Comparison of ENCODE assay signal across 19 cellular contexts in genomic region chr12:70779250-70779649, GRCh38.
DNase-seq lines count a peak whose midpoint lies in the region; ATAC-seq and TF ChIP-seq lines count a peak whose summit lies in the region.
"Had no signal": no experiment of that assay in that cellular context is flagged by ENCODE, and none has a peak within 500 bp of the region (broad histone marks: within the 10 kb centered on the region; RNA-seq: fewer than 3 reads in every experiment).

No MANE protein-coding gene starts in this region.

- peaks cover 13% of the 10 kb centered on the region; the same call in 1 of the 2 replicates for H3K9me3 Mint-ChIP-seq in WTC11
- peaks cover 0 to 4% of the 10 kb centered on the region in 2 donors for H3K9me3 Mint-ChIP-seq in activated naive CD4-positive, alpha-beta T cell treated with anti-CD3 and anti-CD28 coated beads, Interleukin-2, amount 50 U/mL, for 72 hours
- H3K9me3 Mint-ChIP-seq in activated CD8-positive, alpha-beta T cell treated with anti-CD3 and anti-CD28 coated beads for 36 hours = no peaks in the 10 kb centered on the region
- H3K9me3 Mint-ChIP-seq: CD4-positive, alpha-beta T cell had no signal

- H4K8ac ChIP-seq in trophoblast cell (ENCODE audit: low read depth, low read length) = no peak overlapping the region

- no CpG with 5 or more reads among the region's 2 CpGs for WGBS in trophoblast cell (ENCODE audit: extremely low coverage, insufficient coverage, insufficient read length)

- H3K4me3 ChIP-seq in trophoblast cell (ENCODE audit: low read depth, low read length) = no peak overlapping the region
- H3K4me3 ChIP-seq: A549; BLaER1 treated with 17β-estradiol and CSF1 and Interleukin-3, amounts not matched to agents 10 nM and 100 nM had no signal

- no peaks in the 10 kb centered on the region for H3K27me3 Mint-ChIP-seq in WTC11 (ENCODE audit: low read depth)
- H3K27me3 Mint-ChIP-seq in activated CD8-positive, alpha-beta T cell treated with anti-CD3 and anti-CD28 coated beads for 36 hours = peaks cover 1% of the 10 kb centered on the region
- H3K27me3 Mint-ChIP-seq: B cell; CD4-positive, alpha-beta T cell had no signal

- intact Hi-C loops in left colon (cut with DNase I, micrococcal nuclease) = no loop called here
- intact Hi-C loops in activated CD8-positive, alpha-beta T cell treated with anti-CD3 and anti-CD28 coated beads for 36 hours (cut with micrococcal nuclease) = no loop called here

- H3K4me1 Mint-ChIP-seq in WTC11 = peaks cover 6% of the 10 kb centered on the region; the same call in 1 of the 2 replicates
- no peaks in the 10 kb centered on the region for H3K4me1 Mint-ChIP-seq in activated CD8-positive, alpha-beta T cell treated with anti-CD3 and anti-CD28 coated beads for 36 hours (ENCODE audit: low read depth)
- H3K4me1 Mint-ChIP-seq: B cell had no signal

- H3K9ac ChIP-seq in trophoblast cell (ENCODE audit: low read length) = no peak overlapping the region
- H3K9ac ChIP-seq: BLaER1 treated with 17β-estradiol and CSF1 and Interleukin-3, amounts not matched to agents 10 nM and 100 nM had no signal

- H3K23ac ChIP-seq in trophoblast cell (ENCODE audit: low read length) = no peak overlapping the region

- peak; percentile 12 for DNase-seq in HT-29 (ENCODE audit: low spot score)
- DNase-seq in WTC11 (ENCODE audit: low spot score) = no peak
- DNase-seq in left colon = no peak
- DNase-seq in trophoblast cell = no peak
- DNase-seq in activated naive CD4-positive, alpha-beta T cell treated with anti-CD3 and anti-CD28 coated beads, Interleukin-2, amount 50 U/mL, for 72 hours (ENCODE audit: low spot score in 2 of 2) = no peak
- DNase-seq in activated CD8-positive, alpha-beta T cell treated with anti-CD3 and anti-CD28 coated beads for 36 hours = no peak
- DNase-seq: AML-193; Caco-2; Calu3; CD4-positive, alpha-beta T cell; CD8-positive, alpha-beta T cell; DMS79 treated with DMSO at 0.1 percent for 48 hours; GF-D8 had no signal

- no peak overlapping the region for H3K18ac ChIP-seq in trophoblast cell (ENCODE audit: low read length)

- no peak overlapping the region for H3K4me3 Mint-ChIP-seq in WTC11
- H3K4me3 Mint-ChIP-seq in activated CD8-positive, alpha-beta T cell treated with anti-CD3 and anti-CD28 coated beads for 36 hours = no peak overlapping the region
- H3K4me3 Mint-ChIP-seq: B cell; CD4-positive, alpha-beta T cell; CD8-positive, alpha-beta T cell had no signal

- no peak overlapping the region for H2BK5ac ChIP-seq in trophoblast cell (ENCODE audit: low read depth, low read length, poor library complexity)

- H3K36me3 Mint-ChIP-seq in WTC11 = peaks cover 3% of the 10 kb centered on the region; the same call in 1 of the 2 replicates
- no peaks in the 10 kb centered on the region for H3K36me3 Mint-ChIP-seq in activated naive CD4-positive, alpha-beta T cell treated with anti-CD3 and anti-CD28 coated beads, Interleukin-2, amount 50 U/mL, for 72 hours
- H3K36me3 Mint-ChIP-seq in activated CD8-positive, alpha-beta T cell treated with anti-CD3 and anti-CD28 coated beads for 36 hours (ENCODE audit: low read depth) = no peaks in the 10 kb centered on the region
- H3K36me3 Mint-ChIP-seq: CD8-positive, alpha-beta T cell had no signal

- H3K27ac Mint-ChIP-seq in WTC11 = no peak overlapping the region
- H3K27ac Mint-ChIP-seq in activated naive CD4-positive, alpha-beta T cell treated with anti-CD3 and anti-CD28 coated beads, Interleukin-2, amount 50 U/mL, for 72 hours = no peak overlapping the region
- no peak overlapping the region for H3K27ac Mint-ChIP-seq in activated CD8-positive, alpha-beta T cell treated with anti-CD3 and anti-CD28 coated beads for 36 hours
- H3K27ac Mint-ChIP-seq: B cell; CD4-positive, alpha-beta T cell; CD8-positive, alpha-beta T cell had no signal

- ATAC-seq in WTC11 (peak; percentile 56), left colon (peak; percentile 56), GM19467 (IDR thresholded peaks at IDR 0.05; ENCODE audit: unreplicated experiment) (no peak)
- ATAC-seq in activated naive CD4-positive, alpha-beta T cell treated with anti-CD3 and anti-CD28 coated beads, Interleukin-2, amount 50 U/mL, for 72 hours = no peak
- ATAC-seq in activated CD8-positive, alpha-beta T cell treated with anti-CD3 and anti-CD28 coated beads for 36 hours = no peak
- ATAC-seq: A549; CD8-positive, alpha-beta T cell had no signal

- H3K79me2 ChIP-seq in trophoblast cell (ENCODE audit: control insufficient read depth, insufficient read depth, low read length, poor library complexity) = no peaks in the 10 kb centered on the region

- H2BK120ac ChIP-seq in trophoblast cell (ENCODE audit: insufficient read depth, low read length, poor library complexity) = no peak overlapping the region

- no peak overlapping the region for H2BK12ac ChIP-seq in trophoblast cell (ENCODE audit: low read length)

- H3K36me3 ChIP-seq in trophoblast cell (ENCODE audit: control insufficient read depth in 1 of 2, insufficient read depth in 2 of 2, low read length in 2 of 2) = no peaks in the 10 kb centered on the region

- POLR2A ChIA-PET in WTC11 (lab: Charles Lee) = no interaction called here
- POLR2A ChIA-PET in activated CD8-positive, alpha-beta T cell treated with anti-CD3 and anti-CD28 coated beads for 36 hours (lab: Charles Lee) = no interaction called here

- H3K4me1 ChIP-seq in trophoblast cell (ENCODE audit: control insufficient read depth in 1 of 2, insufficient read depth in 2 of 2, low read length in 2 of 2) = no peaks in the 10 kb centered on the region
- H3K4me1 ChIP-seq: A549, Caco-2 had no signal

- peaks cover 2% of the 10 kb centered on the region for H3K9me3 ChIP-seq in trophoblast cell (ENCODE audit: insufficient read depth, low read depth, low read length)
- H3K9me3 ChIP-seq: A549, Caco-2 had no signal

- H3K27ac ChIP-seq in trophoblast cell (ENCODE audit: low read depth, low read length) = no peak overlapping the region
- H3K27ac ChIP-seq: 22Rv1; A549; BLaER1 treated with 17β-estradiol and CSF1 and Interleukin-3, amounts not matched to agents 10 nM and 100 nM; C4-2B had no signal

- H4K91ac ChIP-seq in trophoblast cell (ENCODE audit: low read depth, low read length) = peak overlapping the region; percentile 14

- no peak for TF ChIP-seq CTCF in WTC11 (IDR thresholded peaks at IDR 0.05)
- TF ChIP-seq CTCF in activated CD8-positive, alpha-beta T cell treated with anti-CD3 and anti-CD28 coated beads for 36 hours (IDR thresholded peaks at IDR 0.05) = no peak

- no peak overlapping the region for H4K12ac ChIP-seq in trophoblast cell (ENCODE audit: low read depth, low read length)

- H3K14ac ChIP-seq in trophoblast cell (ENCODE audit: low read length) = no peak overlapping the region

- H3K4me2 ChIP-seq in trophoblast cell (ENCODE audit: low read length) = no peak overlapping the region
- H3K4me2 ChIP-seq: A549; BLaER1 treated with 17β-estradiol and CSF1 and Interleukin-3, amounts not matched to agents 10 nM and 100 nM had no signal

- CTCF ChIA-PET in WTC11 (lab: Charles Lee) = interaction anchor here (0.7 to 1.1 kb wide), 2 partner anchors 46 to 1181 kb away, joined by 3 to 4 read pairs; no protein-coding TSS in a partner anchor
- CTCF ChIA-PET in activated CD8-positive, alpha-beta T cell treated with anti-CD3 and anti-CD28 coated beads for 36 hours (lab: Charles Lee) = no interaction called here

- H2AK5ac ChIP-seq in trophoblast cell (ENCODE audit: low read length) = no peak overlapping the region

- H3K4ac ChIP-seq in trophoblast cell (ENCODE audit: low read depth, low read length) = no peak overlapping the region

- no peak overlapping the region for H2AFZ ChIP-seq in trophoblast cell (ENCODE audit: insufficient read depth, low read length, poor library complexity)

- H3K27me3 ChIP-seq in trophoblast cell (ENCODE audit: insufficient read depth, low read length) = no peaks in the 10 kb centered on the region

- H3K79me1 ChIP-seq in trophoblast cell (ENCODE audit: low read length) = peaks cover 1% of the 10 kb centered on the region

TF ChIP-seq in WTC11, 78 proteins besides CTCF, POLR2A, EP300 and RAD21:
- no peak for TF ChIP-seq CBFB (CRISPR knock-in tag; IDR thresholded peaks at IDR 0.05; ENCODE audit: low read depth)

Comparison
In these comparisons a context has a peak if more than half of its experiments do, and no peak if none do; other contexts are left out.
1. ATAC-seq: peak in WTC11 (single experiment) and left colon (single experiment); none in activated naive CD4-positive, alpha-beta T cell treated with anti-CD3 and anti-CD28 coated beads, Interleukin-2, amount 50 U/mL, for 72 hours (0 of 2), GM19467 (single experiment) and activated CD8-positive, alpha-beta T cell treated with anti-CD3 and anti-CD28 coated beads for 36 hours (single experiment).